In genomic region chr1:172906778-172907592, GRCh38 we compare ENCODE assay signal across 10 cellular contexts.
DNase-seq lines count a peak whose midpoint lies in the region; ATAC-seq and TF ChIP-seq lines count a peak whose summit lies in the region.
"Had no signal": no experiment of that assay in that cellular context is flagged by ENCODE, and none has a peak within 500 bp of the region (broad histone marks: within the 10 kb centered on the region; RNA-seq: fewer than 3 reads in every experiment).

No MANE protein-coding gene starts in this region.

- H3K9me3 Mint-ChIP-seq in mesothelial cell of epicardium = peaks cover 24% of the 10 kb centered on the region

- H3K4me3 ChIP-seq in epithelial cell of esophagus (ENCODE audit: low read length) = no peak overlapping the region
- H3K4me3 ChIP-seq: pancreas had no signal

- TF ChIP-seq CTCF in epithelial cell of esophagus (IDR thresholded peaks at IDR 0.05; ENCODE audit: insufficient read depth, low read depth, low read length, missing control alignments) (no peak), mesothelial cell of epicardium (IDR thresholded peaks at IDR 0.05; ENCODE audit: unreplicated experiment) (no peak)

- no peak overlapping the region for H3K4me3 Mint-ChIP-seq in mesothelial cell of epicardium

- no peak for ATAC-seq in SK-N-SH treated with all-trans-retinoic acid at 6 μM for 48 hours
- no peak for ATAC-seq in HG02840 (IDR thresholded peaks at IDR 0.05; ENCODE audit: low FRiP score, unreplicated experiment)

- peak in 2 of 3 experiments; percentile 5 to 12 for DNase-seq in stimulated activated CD4-positive, alpha-beta T cell treated with anti-CD3 and anti-CD28 coated beads, TNF-alpha, amount 100 ng/mL, for 4 hours (ENCODE audit: low read depth in 3 of 3)
- no peak for DNase-seq in stimulated activated CD4-positive, alpha-beta T cell treated with anti-CD3 and anti-CD28 coated beads, Interleukin-1b, Interleukin-23, amount 100 ng/mL, for 48 hours
- DNase-seq in epithelial cell of esophagus (ENCODE audit: low read depth) (peak; percentile 73), NCI-H2081 (lab: John Stamatoyannopoulos, UW) (no peak), medulla oblongata (ENCODE audit: extremely low spot score) (no peak), mesothelial cell of epicardium (ENCODE audit: low spot score in 2 of 2, unreplicated experiment in 2 of 2) (no peak)
- DNase-seq: NCI-H2171, pancreas had no signal

- H3K27ac Mint-ChIP-seq in mesothelial cell of epicardium = no peak overlapping the region

- H3K27me3 Mint-ChIP-seq in mesothelial cell of epicardium (ENCODE audit: low read depth) = no peaks in the 10 kb centered on the region

- peaks cover 3% of the 10 kb centered on the region for H3K36me3 Mint-ChIP-seq in mesothelial cell of epicardium

- peaks cover 10% of the 10 kb centered on the region for H3K4me1 Mint-ChIP-seq in mesothelial cell of epicardium

TF ChIP-seq in SK-N-SH treated with all-trans-retinoic acid at 6 μM for 48 hours, 23 proteins besides CTCF, POLR2A, EP300 and RAD21:
- TF ChIP-seq SNAI2 (CRISPR knock-in tag; IDR thresholded peaks at IDR 0.05) (no peak), CSRNP3 (CRISPR knock-in tag; IDR thresholded peaks at IDR 0.05) (no peak), BACH2 (CRISPR knock-in tag; IDR thresholded peaks at IDR 0.05; ENCODE audit: borderline replicate concordance) (no peak), PPARA (CRISPR knock-in tag; IDR thresholded peaks at IDR 0.05; ENCODE audit: borderline replicate concordance) (no peak), TOX (CRISPR knock-in tag; IDR thresholded peaks at IDR 0.05; ENCODE audit: borderline replicate concordance) (0 out of 2 replicates have a peak, but pooled peaks have one; percentile 22), ZFP3 (CRISPR knock-in tag; IDR thresholded peaks at IDR 0.05) (no peak), ZC3H10 (CRISPR knock-in tag; IDR thresholded peaks at IDR 0.05) (peak; percentile 56; the same call in 1 of the 2 replicates), ESRRG (CRISPR knock-in tag; IDR thresholded peaks at IDR 0.05) (no peak)
TF ChIP-seq in SK-N-SH treated with all-trans-retinoic acid at 6 μM for 48 hours: peak in this region for 2.

Comparison
In these comparisons a context has a peak if more than half of its experiments do, and no peak if none do; other contexts are left out.
1. DNase-seq: peak in stimulated activated CD4-positive, alpha-beta T cell treated with anti-CD3 and anti-CD28 coated beads, TNF-alpha, amount 100 ng/mL, for 4 hours (2 of 3) and epithelial cell of esophagus (single experiment); none in stimulated activated CD4-positive, alpha-beta T cell treated with anti-CD3 and anti-CD28 coated beads, Interleukin-1b, Interleukin-23, amount 100 ng/mL, for 48 hours (single experiment), NCI-H2081 (0 of 2), medulla oblongata (single experiment) and mesothelial cell of epicardium (0 of 2).